Comparison of ENCODE assay signal across 1 cellular context in genomic region chr5:132293992-132294727, GRCh38.
TF ChIP-seq lines count a peak whose summit lies in the region.

SLC22A4 (plus strand) TSS chr5:132294394; CDS start chr5:132294617, 223 bp downstream.

TF ChIP-seq in K562, 482 proteins besides CTCF, POLR2A, EP300 and RAD21 (continued from another document and continues in another):
- TF ChIP-seq AFF4 (CRISPR knock-in tag; IDR thresholded peaks at IDR 0.05) (no peak; the same call in none of the 2 replicates), BRCA1 (IDR thresholded peaks at IDR 0.05) (no peak), BRCA1 (CRISPR knock-in tag; IDR thresholded peaks at IDR 0.05) (no peak), ZNF583 (CRISPR knock-in tag; IDR thresholded peaks at IDR 0.05) (no peak), SMARCC2 (IDR thresholded peaks at IDR 0.05; ENCODE audit: low read depth) (no peak), POLR3A (IDR thresholded peaks at IDR 0.05; ENCODE audit: borderline replicate concordance, extremely low read depth, insufficient read depth, insufficient read length) (no peak), ZNF740 (CRISPR knock-in tag; IDR thresholded peaks at IDR 0.05) (no peak), ZNF740 (tag; IDR thresholded peaks at IDR 0.05) (peak in 1 of 2 experiments; percentile 54; a peak in 1 of 4 replicates), MBD1 (CRISPR knock-in tag; IDR thresholded peaks at IDR 0.05) (no peak), REST (CRISPR knock-in tag; IDR thresholded peaks at IDR 0.05; ENCODE audit: low read depth) (no peak), RBBP5 (IDR thresholded peaks at IDR 0.05; ENCODE audit: borderline replicate concordance, insufficient read depth, low read length, poor library complexity, severe bottlenecking) (peak; percentile 82), TAF7 (tag; IDR thresholded peaks at IDR 0.05) (no peak), CHD7 (IDR thresholded peaks at IDR 0.05; ENCODE audit: low read depth, low read length) (no peak), MXD1 (CRISPR knock-in tag; IDR thresholded peaks at IDR 0.05; ENCODE audit: borderline replicate concordance, poor library complexity, severe bottlenecking) (peak; percentile 28), MTA3 (IDR thresholded peaks at IDR 0.05; ENCODE audit: borderline replicate concordance) (no peak; the same call in 1 of the 2 replicates), STAG1 (CRISPR knock-in tag; IDR thresholded peaks at IDR 0.05; ENCODE audit: borderline replicate concordance) (no peak), NFIX (CRISPR knock-in tag; IDR thresholded peaks at IDR 0.05; ENCODE audit: low read depth) (no peak), ZFP30 (CRISPR knock-in tag; IDR thresholded peaks at IDR 0.05; ENCODE audit: borderline replicate concordance) (no peak), ZC3H8 (IDR thresholded peaks at IDR 0.05) (no peak), MCM5 (IDR thresholded peaks at IDR 0.05; ENCODE audit: low read depth) (no peak), PHF21A (IDR thresholded peaks at IDR 0.05; ENCODE audit: borderline replicate concordance, low read depth) (no peak), GTF3C2 (IDR thresholded peaks at IDR 0.05; ENCODE audit: borderline replicate concordance, extremely low read depth, insufficient read length) (no peak), ZNF316 (IDR thresholded peaks at IDR 0.05) (no peak), ZFX (CRISPR knock-in tag; IDR thresholded peaks at IDR 0.05) (peak; percentile 2; the same call in 1 of the 2 replicates)
